8 cellular contexts compared by ENCODE assay signal in genomic region chr11:128497057-128497957, GRCh38.
DNase-seq lines count a peak whose midpoint lies in the region; ATAC-seq lines count a peak whose summit lies in the region.

No MANE protein-coding gene starts in this region.

- H3K9me3 ChIP-seq in thymus (ENCODE audit: control insufficient read depth): no peaks in the 10 kb centered on the region

- H3K27me3 ChIP-seq in thymus (ENCODE audit: control insufficient read depth, insufficient read depth): no peaks in the 10 kb centered on the region

- ATAC-seq in GM21786 (IDR thresholded peaks at IDR 0.05; ENCODE audit: unreplicated experiment): peak; percentile 75

- DNase-seq in DMS79 treated with DMSO at 0.1 percent for 48 hours (lab: John Stamatoyannopoulos, UW): peak; percentile 35
- no peak for DNase-seq in DMS79 (lab: John Stamatoyannopoulos, UW)
- peak; percentile 97 for DNase-seq in LHCN-M2 (ENCODE audit: low read depth)
- DNase-seq in iris pigment epithelial cell (ENCODE audit: low read depth): peak; percentile 97
- DNase-seq in NCI-H1436 (lab: John Stamatoyannopoulos, UW): no peak

- H3K36me3 ChIP-seq in thymus (ENCODE audit: control insufficient read depth, insufficient read depth): peaks cover 44% of the 10 kb centered on the region

- peak overlapping the region; percentile 46 for H3K27ac ChIP-seq in adipose tissue (ENCODE audit: low read depth, low read length)
- H3K27ac ChIP-seq in thymus (ENCODE audit: low read depth): peak overlapping the region; percentile 71

- peaks cover 62% of the 10 kb centered on the region for H3K4me1 ChIP-seq in thymus (ENCODE audit: control insufficient read depth, insufficient read depth, low read length)

- WGBS in adipose tissue, 3 donors: 26 to 53% (median 32%) methylated on average over 10 of the region's 10 CpGs
- 78% methylated on average over 10 of the region's 10 CpGs for WGBS in thymus

- no peak overlapping the region for H3K4me3 ChIP-seq in thymus (ENCODE audit: low read length)

Comparison
In these comparisons a context has a peak if more than half of its experiments do, and no peak if none do; other contexts are left out.
1. DNase-seq: peak in DMS79 treated with DMSO at 0.1 percent for 48 hours (single experiment), LHCN-M2 (single experiment) and iris pigment epithelial cell (single experiment); none in DMS79 (single experiment) and NCI-H1436 (single experiment).